In genomic region chr3:11221818-11222217, GRCh38 we compare ENCODE assay signal across 24 cellular contexts. TPM values are rescaled to one million over a fixed set of nuclear protein-coding genes. Genes with fewer than 3 reads are reported as not detected.
DNase-seq lines count a peak whose midpoint lies in the region; ATAC-seq and TF ChIP-seq lines count a peak whose summit lies in the region.
"Had no signal": no experiment of that assay in that cellular context is flagged by ENCODE, and none has a peak within 500 bp of the region (broad histone marks: within the 10 kb centered on the region; RNA-seq: fewer than 3 reads in every experiment).

No MANE protein-coding gene starts in this region.

- H3K27ac ChIP-seq in brain microvascular endothelial cell, result no peak overlapping the region
- H3K27ac ChIP-seq in foreskin keratinocyte, result no peak overlapping the region
- H3K27ac ChIP-seq: GM23248, pancreas, suprapubic skin had no signal

- no peaks in the 10 kb centered on the region for H3K79me2 ChIP-seq in Loucy (ENCODE audit: insufficient read depth, low read length)

- no peak overlapping the region for H3K4me2 ChIP-seq in Loucy (ENCODE audit: low read depth, low read length, poor library complexity, severe bottlenecking)

- ATAC-seq in foreskin keratinocyte, result no peak
- ATAC-seq in HG02610 (IDR thresholded peaks at IDR 0.05; ENCODE audit: unreplicated experiment), result no peak
- ATAC-seq in HG02642 (IDR thresholded peaks at IDR 0.05; ENCODE audit: poor library complexity, unreplicated experiment), result no peak
- ATAC-seq: activated CD8-positive, alpha-beta T cell treated with anti-CD3 and anti-CD28 coated beads for 36 hours; activated T-cell treated with anti-CD3 and anti-CD28 coated beads, Interleukin-2, amount 50 U/mL, for 4 hours; effector memory CD8-positive, alpha-beta T cell; gastroesophageal sphincter; left ventricle myocardium superior; pancreas; WTC11 had no signal

- no peaks in the 10 kb centered on the region for H3K9me2 ChIP-seq in Loucy (replicated peaks; ENCODE audit: low read depth, low read length)

- peak; percentile 32 for TF ChIP-seq CTCF in AG10803 (conservative IDR thresholded peaks at IDR 0.05; ENCODE audit: low read length)
- peak; percentile 32; the same call in 1 of the 2 replicates for TF ChIP-seq CTCF in Loucy (conservative IDR thresholded peaks at IDR 0.05; ENCODE audit: low read length)
- TF ChIP-seq CTCF in brain microvascular endothelial cell (IDR thresholded peaks at IDR 0.05; ENCODE audit: low read depth, low read length, missing control alignments), result peak; percentile 43
- peak; percentile 47 for TF ChIP-seq CTCF in foreskin keratinocyte (conservative IDR thresholded peaks at IDR 0.05)

- no peaks in the 10 kb centered on the region for H3K9me3 ChIP-seq in Loucy (ENCODE audit: insufficient read depth, low read depth, low read length)
- H3K9me3 ChIP-seq: gastroesophageal sphincter, pancreas, suprapubic skin had no signal

- H2AFZ ChIP-seq in Loucy (ENCODE audit: low read length), result no peak overlapping the region
- H2AFZ ChIP-seq: GM23248 had no signal

- DNase-seq in AG10803 (ENCODE audit: low read depth) (no peak), brain microvascular endothelial cell (no peak), foreskin keratinocyte (no peak), SIG-M5 treated with dmso at 0.1 percent for 504 hours (lab: John Stamatoyannopoulos, UW; ENCODE audit: unreplicated experiment) (no peak), posterior vena cava (ENCODE audit: low spot score) (no peak)
- DNase-seq: activated CD8-positive, alpha-beta T cell treated with anti-CD3 and anti-CD28 coated beads for 36 hours; activated naive CD8-positive, alpha-beta T cell treated with anti-CD3 and anti-CD28 coated beads for 36 hours; activated T-cell treated with anti-CD3 and anti-CD28 coated beads, Interleukin-2, amount 50 U/mL, for 4 hours; central memory CD4-positive, alpha-beta T cell; effector memory CD8-positive, alpha-beta T cell; GM23248; left ventricle myocardium superior; NCI-H1105 treated with DMSO at 0.1 percent for 48 hours; NCI-H2171; NCI-H748 treated with DMSO at 0.1 percent for 48 hours; pancreas; small intestine; stimulated activated CD4-positive, alpha-beta T cell treated with anti-CD3 and anti-CD28 coated beads, Interleukin-4, amount 100 ng/mL, for 24 hours had no signal

- in situ Hi-C loops in brain microvascular endothelial cell (cut with HindIII; ENCODE audit: low pct_ligation_motif_present, low sequenced_read_pairs), result no loop called here

- no peaks in the 10 kb centered on the region for H3K36me3 ChIP-seq in Loucy (ENCODE audit: insufficient read depth, low read length)
- no peaks in the 10 kb centered on the region for H3K36me3 ChIP-seq in brain microvascular endothelial cell (replicated peaks)
- H3K36me3 ChIP-seq: gastroesophageal sphincter, pancreas, suprapubic skin had no signal

- H3F3A ChIP-seq in Loucy (ENCODE audit: low read depth), result 0 out of 2 replicates have a peak, but pooled peaks cover 1% of the 10 kb centered on the region

- H3K27me3 ChIP-seq in Loucy (ENCODE audit: insufficient read depth, low read length, poor library complexity, severe bottlenecking) (no peaks in the 10 kb centered on the region), brain microvascular endothelial cell (replicated peaks) (no peaks in the 10 kb centered on the region), foreskin keratinocyte (no peaks in the 10 kb centered on the region)
- H3K27me3 ChIP-seq: gastroesophageal sphincter, pancreas, suprapubic skin had no signal

- no peaks in the 10 kb centered on the region for H4K20me1 ChIP-seq in Loucy (ENCODE audit: insufficient read depth, low read length, poor library complexity, severe bottlenecking)

- H3K4me3 ChIP-seq in AG10803 (ENCODE audit: low read length) (no peak overlapping the region), Loucy (ENCODE audit: low read length, poor library complexity, severe bottlenecking) (no peak overlapping the region), brain microvascular endothelial cell (ENCODE audit: low read depth, low read length) (no peak overlapping the region)
- H3K4me3 ChIP-seq: gastroesophageal sphincter, GM23248, pancreas, suprapubic skin had no signal

- intact Hi-C loops in posterior vena cava (cut with DNase I), result no loop called here

- H3K4me1 ChIP-seq in Loucy (ENCODE audit: insufficient read depth, low read length, poor library complexity, severe bottlenecking), result peaks cover 20% of the 10 kb centered on the region
- no peaks in the 10 kb centered on the region for H3K4me1 ChIP-seq in foreskin keratinocyte
- H3K4me1 ChIP-seq: pancreas had no signal

- no peak overlapping the region for H3K9ac ChIP-seq in Loucy (ENCODE audit: low read depth, low read length, poor library complexity, severe bottlenecking)
- H3K9ac ChIP-seq: GM23248 had no signal

RNA-seq across cellular contexts. Expression of gene ATG7, which starts 50.4 kb away (rescaled TPM):
- total RNA-seq in foreskin keratinocyte (39.2 and 39.8 TPM in 2 replicates), posterior vena cava (10 to 100 TPM; 30.5 to 40.4 TPM)
- 22.6 and 24.7 TPM in 2 replicates for polyA plus RNA-seq in foreskin keratinocyte
